Comparison of ENCODE assay signal across 1 cellular context in genomic region chr6:1739680-1740079, GRCh38.
A peak's percentile ranks its signal among the peaks of the same experiment; 100 is the strongest.
TF ChIP-seq lines count a peak whose summit lies in the region.

No MANE protein-coding gene starts in this region.

TF ChIP-seq in GM12878, 131 proteins besides CTCF, POLR2A, EP300 and RAD21 (continued from another document):
- TF ChIP-seq RBBP5 (conservative IDR thresholded peaks at IDR 0.05) (no peak), CHD4 (IDR thresholded peaks at IDR 0.05) (no peak), IRF3 (IDR thresholded peaks at IDR 0.05) (no peak), FOXM1 (IDR thresholded peaks at IDR 0.05; ENCODE audit: low read depth, low read length) (peak; percentile 98), IRF4 (IDR thresholded peaks at IDR 0.05; ENCODE audit: low read depth, low read length) (peak; percentile 99), TBL1XR1 (IDR thresholded peaks at IDR 0.05; ENCODE audit: low read depth, low read length) (peak; percentile 98)
- TF ChIP-seq, protein P1, sequence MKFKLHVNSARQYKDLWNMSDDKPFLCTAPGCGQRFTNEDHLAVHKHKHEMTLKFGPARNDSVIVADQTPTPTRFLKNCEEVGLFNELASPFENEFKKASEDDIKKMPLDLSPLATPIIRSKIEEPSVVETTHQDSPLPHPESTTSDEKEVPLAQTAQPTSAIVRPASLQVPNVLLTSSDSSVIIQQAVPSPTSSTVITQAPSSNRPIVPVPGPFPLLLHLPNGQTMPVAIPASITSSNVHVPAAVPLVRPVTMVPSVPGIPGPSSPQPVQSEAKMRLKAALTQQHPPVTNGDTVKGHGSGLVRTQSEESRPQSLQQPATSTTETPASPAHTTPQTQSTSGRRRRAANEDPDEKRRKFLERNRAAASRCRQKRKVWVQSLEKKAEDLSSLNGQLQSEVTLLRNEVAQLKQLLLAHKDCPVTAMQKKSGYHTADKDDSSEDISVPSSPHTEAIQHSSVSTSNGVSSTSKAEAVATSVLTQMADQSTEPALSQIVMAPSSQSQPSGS (IDR thresholded peaks at IDR 0.05; ENCODE audit: low read length), result peak; percentile 93
TF ChIP-seq in GM12878: peak in this region for 50.
